ENCODE assay signal across 9 cellular contexts in genomic region chr4:89324671-89325070, GRCh38. TPM values are rescaled to one million over a fixed set of nuclear protein-coding genes. Genes with fewer than 3 reads are reported as not detected.
DNase-seq lines count a peak whose midpoint lies in the region; ATAC-seq and TF ChIP-seq lines count a peak whose summit lies in the region.
"Had no signal": no experiment of that assay in that cellular context is flagged by ENCODE, and none has a peak within 500 bp of the region (broad histone marks: within the 10 kb centered on the region; RNA-seq: fewer than 3 reads in every experiment).

No MANE protein-coding gene starts in this region.

- no peaks in the 10 kb centered on the region for H3K27me3 Mint-ChIP-seq in activated CD8-positive, alpha-beta T cell treated with anti-CD3 and anti-CD28 coated beads for 36 hours
- no peaks in the 10 kb centered on the region for H3K27me3 Mint-ChIP-seq in activated CD8-positive, alpha-beta T cell treated with anti-CD3 and anti-CD28 coated beads, Interleukin-2, amount 10 ng/mL, durations not matched to agents 7 days and 5 days (ENCODE audit: low read depth)

- H3K27ac Mint-ChIP-seq in activated CD8-positive, alpha-beta T cell treated with anti-CD3 and anti-CD28 coated beads for 36 hours = peak overlapping the region; percentile 9
- no peak overlapping the region for H3K27ac Mint-ChIP-seq in activated CD8-positive, alpha-beta T cell treated with anti-CD3 and anti-CD28 coated beads, Interleukin-2, amount 10 ng/mL, durations not matched to agents 7 days and 5 days
- H3K27ac Mint-ChIP-seq: T-helper 1 cell treated with Interleukin-12 subunit alpha and Interleukin-12 subunit beta and Interleukin-4 antibody, amounts not matched to agents 30 μg/mL and 1 μg/mL, for 36 hours had no signal

- H3K36me3 Mint-ChIP-seq in activated CD8-positive, alpha-beta T cell treated with anti-CD3 and anti-CD28 coated beads for 36 hours (ENCODE audit: low read depth) = no peaks in the 10 kb centered on the region
- H3K36me3 Mint-ChIP-seq in activated CD8-positive, alpha-beta T cell treated with anti-CD3 and anti-CD28 coated beads, Interleukin-2, amount 10 ng/mL, durations not matched to agents 7 days and 5 days (ENCODE audit: low read depth) = peaks cover 14% of the 10 kb centered on the region

- ATAC-seq in activated CD8-positive, alpha-beta T cell treated with anti-CD3 and anti-CD28 coated beads for 36 hours = peak; percentile 86
- ATAC-seq in activated CD8-positive, alpha-beta T cell treated with anti-CD3 and anti-CD28 coated beads, Interleukin-2, amount 10 ng/mL, durations not matched to agents 7 days and 5 days = no peak
- ATAC-seq in HG03064 (IDR thresholded peaks at IDR 0.05; ENCODE audit: low read depth, unreplicated experiment) = peak; percentile 65

- POLR2A ChIA-PET in activated CD8-positive, alpha-beta T cell treated with anti-CD3 and anti-CD28 coated beads for 36 hours (lab: Charles Lee) = no interaction called here
- POLR2A ChIA-PET in activated CD8-positive, alpha-beta T cell treated with anti-CD3 and anti-CD28 coated beads, Interleukin-2, amount 10 ng/mL, durations not matched to agents 7 days and 5 days (lab: Charles Lee) = no interaction called here

- H3K4me3 Mint-ChIP-seq in activated CD8-positive, alpha-beta T cell treated with anti-CD3 and anti-CD28 coated beads for 36 hours = no peak overlapping the region
- H3K4me3 Mint-ChIP-seq in activated CD8-positive, alpha-beta T cell treated with anti-CD3 and anti-CD28 coated beads, Interleukin-2, amount 10 ng/mL, durations not matched to agents 7 days and 5 days = no peak overlapping the region
- H3K4me3 Mint-ChIP-seq: T-helper 1 cell treated with Interleukin-12 subunit alpha and Interleukin-12 subunit beta and Interleukin-4 antibody, amounts not matched to agents 30 μg/mL and 1 μg/mL, for 36 hours had no signal

- DNase-seq in activated CD8-positive, alpha-beta T cell treated with anti-CD3 and anti-CD28 coated beads for 36 hours = peak; percentile 32
- no peak for DNase-seq in activated CD8-positive, alpha-beta T cell treated with anti-CD3 and anti-CD28 coated beads, Interleukin-2, amount 10 ng/mL, durations not matched to agents 7 days and 5 days
- peak; percentile 11 for DNase-seq in UCSD-AML1 (lab: John Stamatoyannopoulos, UW; ENCODE audit: unreplicated experiment)
- peak; percentile 26 for DNase-seq in non-pigmented ciliary epithelial cell (ENCODE audit: low read depth)
- no peak for DNase-seq in NCI-H2227 treated with DMSO at 0.1 percent for 48 hours (lab: John Stamatoyannopoulos, UW)
- no peak for DNase-seq in NCI-H146 (lab: John Stamatoyannopoulos, UW)
- no peak for DNase-seq in NCI-H510A (lab: John Stamatoyannopoulos, UW)

- no peak for TF ChIP-seq CTCF in activated CD8-positive, alpha-beta T cell treated with anti-CD3 and anti-CD28 coated beads for 36 hours (IDR thresholded peaks at IDR 0.05)

- intact Hi-C loops in activated CD8-positive, alpha-beta T cell treated with anti-CD3 and anti-CD28 coated beads for 36 hours (cut with micrococcal nuclease) = no loop called here

- peaks cover 12% of the 10 kb centered on the region for H3K4me1 Mint-ChIP-seq in activated CD8-positive, alpha-beta T cell treated with anti-CD3 and anti-CD28 coated beads for 36 hours (ENCODE audit: low read depth)
- peaks cover 25% of the 10 kb centered on the region for H3K4me1 Mint-ChIP-seq in activated CD8-positive, alpha-beta T cell treated with anti-CD3 and anti-CD28 coated beads, Interleukin-2, amount 10 ng/mL, durations not matched to agents 7 days and 5 days (ENCODE audit: low read depth)

- no peaks in the 10 kb centered on the region for H3K9me3 Mint-ChIP-seq in activated CD8-positive, alpha-beta T cell treated with anti-CD3 and anti-CD28 coated beads for 36 hours
- H3K9me3 Mint-ChIP-seq in activated CD8-positive, alpha-beta T cell treated with anti-CD3 and anti-CD28 coated beads, Interleukin-2, amount 10 ng/mL, durations not matched to agents 7 days and 5 days (ENCODE audit: insufficient read depth) = peaks cover 18% of the 10 kb centered on the region

- CTCF ChIA-PET in activated CD8-positive, alpha-beta T cell treated with anti-CD3 and anti-CD28 coated beads for 36 hours (lab: Charles Lee) = interaction anchor here (2.9 kb wide), 1 partner anchor 98 kb away, joined by 8 read pairs; no protein-coding TSS in a partner anchor
- CTCF ChIA-PET in activated CD8-positive, alpha-beta T cell treated with anti-CD3 and anti-CD28 coated beads, Interleukin-2, amount 10 ng/mL, durations not matched to agents 7 days and 5 days (lab: Charles Lee) = interaction anchor here (1.0 to 1.2 kb wide), 4 partner anchors 14 to 98 kb away, joined by 3 to 4 read pairs (median 4); partner anchors contain the start of gene GPRIN3

RNA-seq across cellular contexts. Expression of gene GPRIN3, which starts 17.1 kb away (rescaled TPM):
- 10 to 100 TPM; 10.6 to 11.8 TPM for total RNA-seq in activated CD8-positive, alpha-beta T cell treated with anti-CD3 and anti-CD28 coated beads for 36 hours
- total RNA-seq in activated CD8-positive, alpha-beta T cell treated with anti-CD3 and anti-CD28 coated beads, Interleukin-2, amount 10 ng/mL, durations not matched to agents 7 days and 5 days = 10 to 100 TPM; 40.6 to 40.8 TPM

Comparison
In these comparisons a context has a peak if more than half of its experiments do, and no peak if none do; other contexts are left out.
1. DNase-seq: peak in activated CD8-positive, alpha-beta T cell treated with anti-CD3 and anti-CD28 coated beads for 36 hours (single experiment), UCSD-AML1 (single experiment) and non-pigmented ciliary epithelial cell (single experiment); none in activated CD8-positive, alpha-beta T cell treated with anti-CD3 and anti-CD28 coated beads, Interleukin-2, amount 10 ng/mL, durations not matched to agents 7 days and 5 days (single experiment), NCI-H2227 treated with DMSO at 0.1 percent for 48 hours (single experiment), NCI-H146 (single experiment) and NCI-H510A (single experiment).